In the genomic region with DNA sequence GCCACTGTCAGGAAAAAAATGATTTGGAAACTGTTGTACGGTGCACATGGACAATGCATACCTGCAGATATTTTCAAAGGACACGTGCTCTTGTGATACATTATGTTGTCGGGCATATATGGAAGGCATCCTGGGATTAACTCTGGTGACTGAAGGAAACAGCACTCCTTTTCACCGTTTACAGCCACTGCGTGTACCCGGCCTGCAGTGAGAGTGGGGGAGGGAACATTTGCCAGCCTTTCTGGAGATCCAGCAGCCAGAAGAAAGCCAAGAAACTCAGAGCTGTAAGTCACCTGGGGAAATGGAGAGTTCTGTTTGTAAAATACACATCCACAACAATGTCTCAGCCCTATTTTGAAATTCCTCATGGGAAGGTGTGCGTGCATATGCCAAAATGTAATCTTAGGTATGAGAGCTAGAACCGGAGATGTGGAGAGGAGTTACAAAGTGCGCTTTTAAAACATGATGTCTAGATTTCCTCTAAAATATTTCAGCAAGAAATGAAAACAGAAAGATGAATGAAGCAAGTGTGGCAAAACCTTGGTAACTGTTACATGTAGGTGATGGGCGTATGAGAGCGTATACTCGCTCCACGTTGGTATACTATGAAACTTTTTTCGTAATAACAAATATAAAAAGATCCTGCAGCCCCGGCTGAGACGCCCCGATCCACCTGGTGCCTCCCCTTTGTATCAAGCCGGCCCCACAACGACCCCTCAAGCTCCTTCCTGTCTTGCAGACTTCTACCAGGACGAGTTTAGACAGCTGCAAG, we compare ENCODE assay signal across 1 cellular context.
TF ChIP-seq lines count a peak whose summit lies in the region.

No MANE protein-coding gene starts in this region.

TF ChIP-seq in HepG2, 621 proteins besides CTCF, POLR2A, EP300 and RAD21:
- TF ChIP-seq ZNF382 (CRISPR knock-in tag; IDR thresholded peaks at IDR 0.05; ENCODE audit: borderline replicate concordance) (peak; percentile 62; the same call in 1 of the 2 replicates), XRCC5 (optimal IDR thresholded peaks at IDR 0.05; ENCODE audit: low read length) (no peak), EZH2 (conservative IDR thresholded peaks at IDR 0.05; ENCODE audit: low read depth, low read length) (peak; percentile 97)
- TF ChIP-seq, protein P1, sequence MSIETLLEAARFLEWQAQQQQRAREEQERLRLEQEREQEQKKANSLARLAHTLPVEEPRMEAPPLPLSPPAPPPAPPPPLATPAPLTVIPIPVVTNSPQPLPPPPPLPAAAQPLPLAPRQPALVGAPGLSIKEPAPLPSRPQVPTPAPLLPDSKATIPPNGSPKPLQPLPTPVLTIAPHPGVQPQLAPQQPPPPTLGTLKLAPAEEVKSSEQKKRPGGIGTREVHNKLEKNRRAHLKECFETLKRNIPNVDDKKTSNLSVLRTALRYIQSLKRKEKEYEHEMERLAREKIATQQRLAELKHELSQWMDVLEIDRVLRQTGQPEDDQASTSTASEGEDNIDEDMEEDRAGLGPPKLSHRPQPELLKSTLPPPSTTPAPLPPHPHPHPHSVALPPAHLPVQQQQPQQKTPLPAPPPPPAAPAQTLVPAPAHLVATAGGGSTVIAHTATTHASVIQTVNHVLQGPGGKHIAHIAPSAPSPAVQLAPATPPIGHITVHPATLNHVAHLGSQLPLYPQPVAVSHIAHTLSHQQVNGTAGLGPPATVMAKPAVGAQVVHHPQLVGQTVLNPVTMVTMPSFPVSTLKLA (IDR thresholded peaks at IDR 0.05): peak; percentile 79
